ENCODE assay signal across 5 cellular contexts in the genomic region with DNA sequence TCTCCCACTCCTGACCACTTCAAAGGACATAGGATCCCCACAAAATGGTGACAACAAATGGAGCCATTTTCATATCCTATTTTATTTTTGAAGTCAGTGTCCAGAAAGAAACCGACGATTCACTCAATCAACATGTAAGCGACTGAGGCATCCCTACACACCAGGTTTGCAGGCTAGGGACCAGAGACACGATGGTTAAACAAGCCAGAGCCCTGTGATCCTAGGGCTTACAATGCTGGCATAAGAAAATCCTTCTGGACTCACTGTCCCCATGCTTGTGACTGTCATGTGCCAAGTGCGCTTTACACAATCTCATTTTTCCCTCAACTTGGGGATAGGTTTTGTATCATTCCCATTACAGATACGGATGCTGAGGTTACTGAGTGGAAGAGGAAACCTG. TPM values are rescaled to one million over a fixed set of nuclear protein-coding genes. Genes with fewer than 3 reads are reported as not detected.
DNase-seq lines count a peak whose midpoint lies in the region; ATAC-seq, FAIRE-seq and TF ChIP-seq lines count a peak whose summit lies in the region.
"Not testable (repeated sequence)": the region's sequence is repeated elsewhere in the genome, so short reads cannot be mapped to it uniquely, and the experiment has no call there.

No MANE protein-coding gene starts in this region.

- not testable (repeated sequence) for H3K4me1 ChIP-seq in GM23338 (ENCODE audit: insufficient read depth); RWPE2 (ENCODE audit: insufficient read depth, poor library complexity, severe bottlenecking); K562 (replicated peaks in 1 of 2; ENCODE audit: control insufficient read depth in 2 of 2, insufficient read depth in 2 of 2, low read length in 2 of 2); H1 (replicated peaks in 1 of 4; ENCODE audit: control insufficient read depth in 3 of 4, insufficient read depth in 4 of 4, low read length in 3 of 4)
- H3K4me1 ChIP-seq in psoas muscle, result peaks cover 32% of the 10 kb centered on the region

- not testable (repeated sequence) for H4K5ac ChIP-seq in H1 (ENCODE audit: insufficient read length, low read depth, low read length)

- H2BK20ac ChIP-seq in H1 (ENCODE audit: low read length), result not testable (repeated sequence)

- peaks cover 40% of the 10 kb centered on the region for H3K36me3 Mint-ChIP-seq in GM23338 (ENCODE audit: low read depth)

- H3K4me2 ChIP-seq in GM23338; K562 (ENCODE audit: insufficient read depth, low read length); H1 (ENCODE audit: insufficient read depth in 1 of 2, low read depth in 2 of 2, low read length in 2 of 2): not testable (repeated sequence)

- H3K4me3 ChIP-seq in GM23338; RWPE2 (ENCODE audit: severe bottlenecking); K562; H1 (ENCODE audit: extremely low read depth in 1 of 4, insufficient read depth in 2 of 4, low read depth in 3 of 4, low read length in 4 of 4); psoas muscle: not testable (repeated sequence)

- not testable (repeated sequence) for H3K27me3 ChIP-seq in GM23338 (ENCODE audit: insufficient read depth); RWPE2 (ENCODE audit: insufficient read depth, poor library complexity, severe bottlenecking); K562 (ENCODE audit: control insufficient read depth in 2 of 2, insufficient read depth in 2 of 2, low read length in 2 of 2); H1 (replicated peaks in 1 of 4; ENCODE audit: control insufficient read depth in 3 of 4, extremely low read depth in 1 of 4, insufficient read depth in 3 of 4, low read length in 3 of 4); psoas muscle (ENCODE audit: insufficient read depth in 3 of 3, low read length in 2 of 3)

- H2AK5ac ChIP-seq in H1 (ENCODE audit: low read depth, low read length), result not testable (repeated sequence)

- not testable (repeated sequence) for H3K9me3 ChIP-seq in RWPE2 (ENCODE audit: severe bottlenecking); K562 (replicated peaks; ENCODE audit: control insufficient read depth, insufficient read depth, low read depth, low read length); H1 (ENCODE audit: insufficient read depth in 2 of 2, low read depth in 1 of 2, low read length in 1 of 2); psoas muscle

- H3F3A ChIP-seq in GM23338 (replicated peaks; ENCODE audit: low read depth), result peaks cover 40% of the 10 kb centered on the region

- H4K91ac ChIP-seq in H1 (replicated peaks; ENCODE audit: insufficient read length, low read length), result not testable (repeated sequence)

- not testable (repeated sequence) for H3K27ac ChIP-seq in GM23338 (ENCODE audit: low read depth); RWPE2 (ENCODE audit: poor library complexity, severe bottlenecking); K562 (ENCODE audit: extremely low read depth, low read depth, low read length); H1 (ENCODE audit: low read depth, low read length)
- peak overlapping the region; percentile 16 for H3K27ac ChIP-seq in psoas muscle

- not testable (repeated sequence) for TF ChIP-seq RAD21 in K562 (CRISPR knock-in tag; conservative IDR thresholded peaks at IDR 0.05 in 1 of 2, IDR thresholded peaks at IDR 0.05 in 1 of 2); H1 (IDR thresholded peaks at IDR 0.05 in 1 of 2, conservative IDR thresholded peaks at IDR 0.05 in 1 of 2; ENCODE audit: low read depth in 2 of 2, low read length in 2 of 2)

- CTCF ChIA-PET in K562 (lab: Yijun Ruan, JAX; ENCODE audit: low intra/inter-chr PET ratio); H1 (lab: Charles Lee; ENCODE audit: partially characterized antibody): not testable (repeated sequence)

- H2BK5ac ChIP-seq in H1 (ENCODE audit: low read depth, low read length), result not testable (repeated sequence)

- not testable (repeated sequence) for H3K27me3 Mint-ChIP-seq in GM23338 (ENCODE audit: insufficient read depth, low read depth, poor library complexity)

- TF ChIP-seq EP300 in K562 (IDR thresholded peaks at IDR 0.05; ENCODE audit: low read length); H1 (IDR thresholded peaks at IDR 0.05; ENCODE audit: borderline replicate concordance in 1 of 2, low read depth in 2 of 2, low read length in 2 of 2): not testable (repeated sequence)

- H3K23ac ChIP-seq in H1 (ENCODE audit: insufficient read length), result not testable (repeated sequence)

- H3K36me3 ChIP-seq in GM23338 (ENCODE audit: insufficient read depth) (peaks cover 40% of the 10 kb centered on the region), RWPE2 (ENCODE audit: low read depth) (peaks cover 41% of the 10 kb centered on the region), K562 (ENCODE audit: control insufficient read depth, insufficient read depth, low read length) (peaks cover 40% of the 10 kb centered on the region), H1 (ENCODE audit: control insufficient read depth in 2 of 4, insufficient read depth in 4 of 4, low read length in 3 of 4) (peaks cover 23 to 40% (median 37%) of the 10 kb centered on the region in 4 experiments), psoas muscle (ENCODE audit: insufficient read depth in 1 of 2, low read depth in 1 of 2) (peaks cover 13 to 41% of the 10 kb centered on the region in 2 donors)

- H3K14ac ChIP-seq in H1 (ENCODE audit: insufficient read length), result not testable (repeated sequence)

- H3K4me3 Mint-ChIP-seq in GM23338, result not testable (repeated sequence)

- BruUV-seq in K562 (replicated peaks; lab: Mats Ljungman, UMichigan), result not testable (repeated sequence)

- H3K9me3 Mint-ChIP-seq in GM23338, result not testable (repeated sequence)

- TF ChIP-seq POLR2A in K562 (conservative IDR thresholded peaks at IDR 0.05), result not testable (repeated sequence)
- TF ChIP-seq POLR2A in H1 (IDR thresholded peaks at IDR 0.05; ENCODE audit: control extremely low read depth in 1 of 2, low read depth in 2 of 2, low read length in 2 of 2), result 0 out of 3 replicates have a peak, but pooled peaks of 1 of the 2 experiments have one; percentile 36

- ATAC-seq in GM23338, result peak; percentile 7; the same call in 1 of the 3 replicates
- ATAC-seq in RWPE2 (ENCODE audit: low read depth), result peak; percentile 4; the same call in 1 of the 3 replicates
- peak; percentile 36 for ATAC-seq in K562
- peak; percentile 51 to 79 (median 57) for ATAC-seq in psoas muscle

- not testable (repeated sequence) for H3K4ac ChIP-seq in H1 (replicated peaks; ENCODE audit: insufficient read length, low read depth, low read length)

- peaks cover 15% of the 10 kb centered on the region for H3K4me1 Mint-ChIP-seq in GM23338

- peak; percentile 55 for FAIRE-seq in K562 (lab: Jason Lieb, UNC)
- FAIRE-seq in H1 (lab: Jason Lieb, UNC), result not testable (repeated sequence)

- H2BK15ac ChIP-seq in H1 (ENCODE audit: low read length), result not testable (repeated sequence)

- not testable (repeated sequence) for H3K27ac Mint-ChIP-seq in GM23338

- WGBS in K562 (ENCODE audit: insufficient coverage, low coverage, missing lambda C conversion rate), result 69% methylated on average over 5 of the region's 6 CpGs
- WGBS in H1 (ENCODE audit: extremely low coverage in 1 of 2, insufficient coverage in 1 of 2, insufficient read length in 1 of 2, insufficient replicate concordance in 2 of 2, low coverage in 1 of 2, low lambda C conversion rate in 2 of 2, missing lambda C conversion rate in 1 of 2), 2 experiments, result 94% methylated on average over 6 of the region's 6 CpGs; no CpG with 5 or more reads in 1 of the 2 experiments
- 30 to 60% (median 34%) methylated on average over 3 to 6 of the region's 6 CpGs for WGBS in psoas muscle, 3 donors

- H2BK12ac ChIP-seq in H1 (ENCODE audit: low read depth, low read length), result not testable (repeated sequence)

- H3K9me2 ChIP-seq in GM23338 (ENCODE audit: insufficient read depth), result not testable (repeated sequence)

- POLR2A ChIA-PET in K562 (lab: Yijun Ruan, JAX); H1 (lab: Charles Lee; ENCODE audit: partially characterized antibody): not testable (repeated sequence)

- H3K9me1 ChIP-seq in K562 (ENCODE audit: control insufficient read depth, insufficient read depth, low read length), result not testable (repeated sequence)

- intact Hi-C loops in K562 (cut with micrococcal nuclease); psoas muscle (cut with DNase I): not testable (repeated sequence)

- in situ Hi-C loops in K562 (cut with MboI), result not testable (repeated sequence)

- not testable (repeated sequence) for H3K9ac ChIP-seq in K562 (ENCODE audit: insufficient read depth in 1 of 2, low read depth in 2 of 2, low read length in 2 of 2); H1 (replicated peaks in 1 of 4; ENCODE audit: extremely low read depth in 1 of 4, low read depth in 3 of 4, low read length in 3 of 4)

- H3K18ac ChIP-seq in H1 (ENCODE audit: extremely low read depth, low read length), result not testable (repeated sequence)

- H3K79me1 ChIP-seq in H1 (ENCODE audit: low read depth, low read length), result not testable (repeated sequence)

- not testable (repeated sequence) for H3K56ac ChIP-seq in H1 (replicated peaks; ENCODE audit: insufficient read length, low read depth, low read length)

- H4K20me1 ChIP-seq in GM23338 (replicated peaks; ENCODE audit: insufficient read depth) (peaks cover 40% of the 10 kb centered on the region), K562 (replicated peaks; ENCODE audit: control insufficient read depth, insufficient read depth, low read length) (peaks cover 34% of the 10 kb centered on the region), H1 (replicated peaks in 1 of 2; ENCODE audit: control insufficient read depth in 1 of 2, insufficient read depth in 2 of 2, low read length in 2 of 2) (peaks cover 22 to 25% of the 10 kb centered on the region in 2 experiments)

- not testable (repeated sequence) for H2BK120ac ChIP-seq in H1 (replicated peaks; ENCODE audit: low read depth, low read length)

- not testable (repeated sequence) for H2AFZ ChIP-seq in GM23338; K562 (ENCODE audit: low read depth, low read length); H1 (ENCODE audit: low read length)

- not testable (repeated sequence) for H4K8ac ChIP-seq in H1 (ENCODE audit: extremely low read depth, insufficient read depth, low read length)

- TF ChIP-seq CTCF in GM23338 (conservative IDR thresholded peaks at IDR 0.05; ENCODE audit: low read depth in 2 of 2); RWPE2 (IDR thresholded peaks at IDR 0.05; ENCODE audit: poor library complexity, severe bottlenecking); K562 (IDR thresholded peaks at IDR 0.05 in 2 of 3, conservative IDR thresholded peaks at IDR 0.05 in 1 of 3; ENCODE audit: insufficient read depth in 2 of 3, low read depth in 1 of 3, low read length in 3 of 3); H1 (IDR thresholded peaks at IDR 0.05; ENCODE audit: control extremely low read depth in 1 of 3, insufficient read depth in 1 of 3, low read depth in 1 of 3, low read length in 3 of 3); psoas muscle (IDR thresholded peaks at IDR 0.05): not testable (repeated sequence)

- not testable (repeated sequence) for DNase-seq in GM23338 (ENCODE audit: low spot score); RWPE2 (ENCODE audit: low spot score); K562 (ENCODE audit: extremely low read depth in 1 of 4, low spot score in 3 of 4); H1 (ENCODE audit: low read depth in 1 of 2, low spot score in 2 of 2); psoas muscle

- not testable (repeated sequence) for H3K23me2 ChIP-seq in H1 (ENCODE audit: low read depth, low read length)

- H3K79me2 ChIP-seq in GM23338 (replicated peaks; ENCODE audit: insufficient read depth), result peaks cover 37% of the 10 kb centered on the region
- peaks cover 36% of the 10 kb centered on the region for H3K79me2 ChIP-seq in K562 (ENCODE audit: control insufficient read depth, insufficient read depth, low read length)
- H3K79me2 ChIP-seq in H1 (ENCODE audit: control insufficient read depth in 1 of 2, insufficient read depth in 2 of 2, low read length in 2 of 2), result peaks cover 19 to 37% of the 10 kb centered on the region in 2 experiments

RNA-seq across cellular contexts. Expression of gene RPS15A, which starts 8.9 kb away (rescaled TPM):
- 1,984 and 2,171 TPM in 2 replicates for total RNA-seq in GM23338 (2014; rRNA removed; shearing (Covaris generic))
- 2,163 and 2,303 TPM in 2 replicates for polyA plus RNA-seq in GM23338 (2016; fragmentation: Nextera tagmentation; extraction: Ambion mirVana)
- total RNA-seq in K562 (2011; cell fraction: chromatin; rRNA removed; ENCODE audit: low replicate concordance), result 359 and 362 TPM in 2 replicates
- 473 and 485 TPM in 2 replicates for total RNA-seq in K562 (2011; cell fraction: nucleolus; rRNA removed)
- 692 and 1,140 TPM in 2 replicates for total RNA-seq in K562 (2011; cell fraction: nucleoplasm; rRNA removed)
- total RNA-seq in K562 (2014; rRNA removed), result 1,397 and 1,443 TPM in 2 replicates
- 3,559 and 3,761 TPM in 2 replicates for total RNA-seq in K562 (2014; rRNA removed; fragmentation: Illumina TruSeq; extraction: Trizol)
- 2,642 and 2,798 TPM in 2 replicates for total RNA-seq in K562 (2015; rRNA removed; fragmentation: Illumina TruSeq; extraction: Trizol)
- 1,796 and 2,160 TPM in 2 replicates for total RNA-seq in K562 (2021)
- 5,474 and 6,005 TPM in 2 replicates for polyA plus RNA-seq in K562 (2011; rRNA removed)
- 3,513 and 6,796 TPM in 2 replicates for polyA plus RNA-seq in K562 (2011; cell fraction: cytosol; rRNA removed)
- 831 and 2,065 TPM in 2 replicates for polyA plus RNA-seq in K562 (2011; cell fraction: nucleus; rRNA removed)
- polyA plus RNA-seq in K562 (2012), result 3,623 and 3,808 TPM in 2 replicates
- polyA plus RNA-seq in K562 (2014; fragmentation: Illumina TruSeq; extraction: Trizol), result 3,581 and 3,787 TPM in 2 replicates
- 1,000 to 10,000 TPM; 1,986 to 2,037 TPM for polyA plus RNA-seq in K562 (2014; fragmentation: Nextera tagmentation; extraction: Ambion mirVana)
- polyA plus RNA-seq in K562 (2014; rRNA removed), result 4,631 and 4,801 TPM in 2 replicates
- polyA minus RNA-seq in K562 (2011; rRNA and poly(A)+ RNA removed), result 2,499 and 2,553 TPM in 2 replicates
- polyA minus RNA-seq in K562 (2011; cell fraction: cytosol; rRNA and poly(A)+ RNA removed), result 305 and 330 TPM in 2 replicates
- 94.5 and 226 TPM in 2 replicates for polyA minus RNA-seq in K562 (2011; cell fraction: nucleus; rRNA and poly(A)+ RNA removed)
- total RNA-seq in H1 (2021; fragmentation: NEBNext Ultra II Directional; extraction: Animal tissue kit (Norgen Biotek cat#: 25700)), result 1,784 TPM in 2 replicates
- 3,630 and 5,666 TPM in 2 replicates for polyA plus RNA-seq in H1 (2011; rRNA removed)
- polyA plus RNA-seq in H1 (2011; cell fraction: cytosol; rRNA removed), result 6,216 TPM
- polyA plus RNA-seq in H1 (2011; cell fraction: nucleus; rRNA removed), result 1,127 TPM
- 3,050 to 3,930 TPM (median 3,493 TPM) in 4 replicates for polyA plus RNA-seq in H1 (2012, experiment 1 of 2)
- 17,747 TPM for polyA plus RNA-seq in H1 (2012, experiment 2 of 2)
- 4,503 TPM for polyA plus RNA-seq in H1 (2013, experiment 1 of 2)
- polyA plus RNA-seq in H1 (2013, experiment 2 of 2), result 4,365 TPM
- polyA minus RNA-seq in H1 (2011; rRNA and poly(A)+ RNA removed), result 1,065 and 1,776 TPM in 2 replicates
- 353 TPM for polyA minus RNA-seq in H1 (2011; cell fraction: cytosol; rRNA and poly(A)+ RNA removed)
- 644 TPM for polyA minus RNA-seq in H1 (2011; cell fraction: nucleus; rRNA and poly(A)+ RNA removed)
- 1,000 to 10,000 TPM in 2 of 4 donors, 100 to 1,000 TPM in 2; 822 to 1,272 (median 1,015) TPM for total RNA-seq in psoas muscle
- polyA plus RNA-seq in psoas muscle, result 1,000 to 10,000 TPM; 2,392 to 3,567 (median 3,085) TPM

RNA-seq across cellular contexts. Expression of gene ARL6IP1, which starts 20.1 kb away (rescaled TPM):
- 250 and 270 TPM in 2 replicates for total RNA-seq in GM23338 (2014; rRNA removed; shearing (Covaris generic))
- polyA plus RNA-seq in GM23338 (2016; fragmentation: Nextera tagmentation; extraction: Ambion mirVana), result 160 and 192 TPM in 2 replicates
- total RNA-seq in K562 (2011; cell fraction: chromatin; rRNA removed; ENCODE audit: low replicate concordance), result 143 and 245 TPM in 2 replicates
- 250 and 259 TPM in 2 replicates for total RNA-seq in K562 (2011; cell fraction: nucleolus; rRNA removed)
- total RNA-seq in K562 (2011; cell fraction: nucleoplasm; rRNA removed), result 312 and 415 TPM in 2 replicates
- 102 and 224 TPM in 2 replicates for total RNA-seq in K562 (2014; rRNA removed)
- total RNA-seq in K562 (2014; rRNA removed; fragmentation: Illumina TruSeq; extraction: Trizol), result 174 and 193 TPM in 2 replicates
- total RNA-seq in K562 (2015; rRNA removed; fragmentation: Illumina TruSeq; extraction: Trizol), result 135 and 146 TPM in 2 replicates
- total RNA-seq in K562 (2021), result 124 and 126 TPM in 2 replicates
- polyA plus RNA-seq in K562 (2011; rRNA removed), result 223 and 306 TPM in 2 replicates
- polyA plus RNA-seq in K562 (2011; cell fraction: cytosol; rRNA removed), result 96.0 and 210 TPM in 2 replicates
- polyA plus RNA-seq in K562 (2011; cell fraction: nucleus; rRNA removed), result 51.0 and 75.1 TPM in 2 replicates
- polyA plus RNA-seq in K562 (2012), result 127 and 138 TPM in 2 replicates
- polyA plus RNA-seq in K562 (2014; fragmentation: Illumina TruSeq; extraction: Trizol), result 161 and 162 TPM in 2 replicates
- 100 to 1,000 TPM; 291 to 391 TPM for polyA plus RNA-seq in K562 (2014; fragmentation: Nextera tagmentation; extraction: Ambion mirVana)
- polyA plus RNA-seq in K562 (2014; rRNA removed), result 123 and 130 TPM in 2 replicates
- 313 and 420 TPM in 2 replicates for polyA minus RNA-seq in K562 (2011; rRNA and poly(A)+ RNA removed)
- polyA minus RNA-seq in K562 (2011; cell fraction: cytosol; rRNA and poly(A)+ RNA removed), result 117 and 158 TPM in 2 replicates
- polyA minus RNA-seq in K562 (2011; cell fraction: nucleus; rRNA and poly(A)+ RNA removed), result 37.3 and 70.8 TPM in 2 replicates
- 154 and 162 TPM in 2 replicates for total RNA-seq in H1 (2021; fragmentation: NEBNext Ultra II Directional; extraction: Animal tissue kit (Norgen Biotek cat#: 25700))
- 112 and 170 TPM in 2 replicates for polyA plus RNA-seq in H1 (2011; rRNA removed)
- polyA plus RNA-seq in H1 (2011; cell fraction: cytosol; rRNA removed), result 202 TPM
- polyA plus RNA-seq in H1 (2011; cell fraction: nucleus; rRNA removed), result 30.6 TPM
- 153 to 233 TPM (median 162 TPM) in 4 replicates for polyA plus RNA-seq in H1 (2012, experiment 1 of 2)
- 15.4 TPM for polyA plus RNA-seq in H1 (2012, experiment 2 of 2)
- polyA plus RNA-seq in H1 (2013, experiment 1 of 2), result 274 TPM
- polyA plus RNA-seq in H1 (2013, experiment 2 of 2), result 365 TPM
- polyA minus RNA-seq in H1 (2011; rRNA and poly(A)+ RNA removed), result 155 and 186 TPM in 2 replicates
- polyA minus RNA-seq in H1 (2011; cell fraction: cytosol; rRNA and poly(A)+ RNA removed), result 128 TPM
- polyA minus RNA-seq in H1 (2011; cell fraction: nucleus; rRNA and poly(A)+ RNA removed), result 88.9 TPM
- 10 to 100 TPM; 13.2 to 24.6 (median 15.1) TPM for total RNA-seq in psoas muscle
- polyA plus RNA-seq in psoas muscle, result 10 to 100 TPM; 15.9 to 22.7 (median 20.1) TPM

Comparison
In these comparisons a context has a peak if more than half of its experiments do, and no peak if none do; other contexts are left out.
1. ATAC-seq: peak in every context shown above with its lines; median percentile 57 in psoas muscle; 36 in K562; 7 in GM23338; 4 in RWPE2.